18 cellular contexts compared by ENCODE assay signal in the genomic region with DNA sequence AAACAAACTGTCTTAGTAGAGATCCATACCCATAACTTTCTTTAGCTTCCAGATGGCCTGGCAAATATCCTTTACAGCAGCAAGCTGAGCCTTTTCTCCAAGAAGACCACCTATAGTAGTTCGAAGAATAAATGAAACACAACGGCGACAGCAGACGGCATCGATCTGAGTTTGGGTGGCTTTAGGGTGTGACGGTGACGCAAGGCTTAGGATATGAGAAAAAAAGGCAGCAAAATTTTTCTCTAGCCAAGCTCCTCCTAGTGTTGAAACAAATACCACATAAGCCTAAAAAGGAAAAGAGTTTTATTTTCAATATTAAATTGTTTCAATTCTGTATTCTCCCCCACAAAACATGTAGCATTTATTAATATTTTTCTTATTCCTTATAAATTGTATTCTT.
"Had no signal": no experiment of that assay in that cellular context is flagged by ENCODE, and none has a peak within 500 bp of the region (broad histone marks: within the 10 kb centered on the region; RNA-seq: fewer than 3 reads in every experiment).

No MANE protein-coding gene starts in this region.

- H3K4me3 Mint-ChIP-seq: activated CD4-positive, alpha-beta memory T cell treated with anti-CD3 and anti-CD28 coated beads, Interleukin-2, amount 10 ng/mL, durations not matched to agents 7 days and 5 days; activated naive CD4-positive, alpha-beta T cell treated with anti-CD3 and anti-CD28 coated beads, Interleukin-2, amount 50 U/mL, for 24 hours; activated T-helper 1 cell treated with anti-CD3 and anti-CD28 coated beads, Interleukin-12 subunit alpha, Interleukin-12 subunit beta, Interleukin-2, Interleukin-4 antibody, amounts not matched to agents 30 ng/mL and 10 ng/mL and 1 ng/mL, durations not matched to agents 14 hours and 24 hours and 36 hours; brain; natural killer cell had no signal

- H3K36me3 ChIP-seq: prostate gland had no signal

- H3K36me3 Mint-ChIP-seq: natural killer cell had no signal

- H3K27me3 Mint-ChIP-seq: activated CD4-positive, alpha-beta memory T cell treated with anti-CD3 and anti-CD28 coated beads, Interleukin-2, amount 10 ng/mL, durations not matched to agents 7 days and 5 days; activated naive CD4-positive, alpha-beta T cell treated with anti-CD3 and anti-CD28 coated beads, Interleukin-2, amount 50 U/mL, for 24 hours; brain had no signal

- H3K9me3 ChIP-seq: left ventricle myocardium inferior, prostate gland, spleen, thoracic aorta had no signal

- H3K4me3 ChIP-seq: left ventricle myocardium inferior, prostate gland, spleen, thoracic aorta had no signal

- H3K27me3 ChIP-seq: spleen had no signal

- H3K27ac Mint-ChIP-seq: activated CD4-positive, alpha-beta memory T cell treated with anti-CD3 and anti-CD28 coated beads, Interleukin-2, amount 10 ng/mL, durations not matched to agents 7 days and 5 days; activated naive CD4-positive, alpha-beta T cell treated with anti-CD3 and anti-CD28 coated beads, Interleukin-2, amount 50 U/mL, for 24 hours; activated T-helper 1 cell treated with anti-CD3 and anti-CD28 coated beads, Interleukin-12 subunit alpha, Interleukin-12 subunit beta, Interleukin-2, Interleukin-4 antibody, amounts not matched to agents 30 ng/mL and 10 ng/mL and 1 ng/mL, durations not matched to agents 14 hours and 24 hours and 36 hours; brain; natural killer cell had no signal

- ATAC-seq: natural killer cell had no signal

- DNase-seq: activated CD4-positive, alpha-beta memory T cell treated with anti-CD3 and anti-CD28 coated beads, Interleukin-2, amount 10 ng/mL, durations not matched to agents 7 days and 5 days; activated CD4-positive, alpha-beta T cell treated with anti-CD3 and anti-CD28 coated beads for 48 hours; activated gamma-delta T cell treated with Interleukin-2 at 50 U/mL for 16 hours; anterior cingulate cortex; dermis blood vessel endothelial cell; effector CD8-positive, alpha-beta T cell; foreskin melanocyte; kidney glomerular epithelial cell; left ventricle myocardium inferior; natural killer cell; spleen; stimulated activated CD4-positive, alpha-beta T cell treated with anti-CD3 and anti-CD28 coated beads, Interleukin-4, amount 100 ng/mL, for 1 hour; stimulated activated naive CD4-positive, alpha-beta T cell treated with Interleukin-2 at 50 U/mL for 16 hours had no signal

- H3K4me1 Mint-ChIP-seq: brain, natural killer cell had no signal

- H3K27ac ChIP-seq: left ventricle myocardium inferior, prostate gland, spleen, thoracic aorta had no signal

- H3K9me3 Mint-ChIP-seq: activated CD4-positive, alpha-beta memory T cell treated with anti-CD3 and anti-CD28 coated beads, Interleukin-2, amount 10 ng/mL, durations not matched to agents 7 days and 5 days; activated naive CD4-positive, alpha-beta T cell treated with anti-CD3 and anti-CD28 coated beads, Interleukin-2, amount 50 U/mL, for 24 hours; brain; natural killer cell had no signal

- H3K4me1 ChIP-seq: prostate gland had no signal
